ENCODE assay signal across 3 cellular contexts in genomic region chr1:240976685-240977084, GRCh38.
TF ChIP-seq lines count a peak whose summit lies in the region.

No MANE protein-coding gene starts in this region.

TF ChIP-seq in HEK293, 187 proteins besides CTCF, POLR2A, EP300 and RAD21 (continued from another document):
- TF ChIP-seq ZNF366 (tag by site-specific recombination; conservative IDR thresholded peaks at IDR 0.05) (peak; percentile 59), ZBTB17 (tag by site-specific recombination; IDR thresholded peaks at IDR 0.05) (peak; percentile 53)
TF ChIP-seq in HEK293: peak in this region for 2.

TF ChIP-seq in K562, 482 proteins besides CTCF, POLR2A, EP300 and RAD21:
- TF ChIP-seq BRCA1 (IDR thresholded peaks at IDR 0.05), result 0 out of 2 replicates have a peak, but pooled peaks have one; percentile 72
- TF ChIP-seq BRCA1 (CRISPR knock-in tag; IDR thresholded peaks at IDR 0.05), result no peak
- no peak for TF ChIP-seq HMG20B (CRISPR knock-in tag; IDR thresholded peaks at IDR 0.05)

TF ChIP-seq in H1, 55 proteins besides CTCF, POLR2A, EP300 and RAD21 (continued from another document):
- TF ChIP-seq KDM1A (IDR thresholded peaks at IDR 0.05; ENCODE audit: borderline replicate concordance, low read length) (no peak), CBX8 (IDR thresholded peaks at IDR 0.05; ENCODE audit: borderline replicate concordance, low read depth, low read length) (no peak), ASH2L (IDR thresholded peaks at IDR 0.05; ENCODE audit: low read length) (no peak), RXRA (IDR thresholded peaks at IDR 0.05; ENCODE audit: insufficient read depth, low read depth, low read length) (no peak), CHD7 (IDR thresholded peaks at IDR 0.05; ENCODE audit: insufficient replicate concordance, low read length) (no peak), EGR1 (IDR thresholded peaks at IDR 0.05; ENCODE audit: borderline replicate concordance, low read depth, low read length) (no peak)
TF ChIP-seq in H1: peak in this region for 0.
